17 cellular contexts compared by ENCODE assay signal in the genomic region with DNA sequence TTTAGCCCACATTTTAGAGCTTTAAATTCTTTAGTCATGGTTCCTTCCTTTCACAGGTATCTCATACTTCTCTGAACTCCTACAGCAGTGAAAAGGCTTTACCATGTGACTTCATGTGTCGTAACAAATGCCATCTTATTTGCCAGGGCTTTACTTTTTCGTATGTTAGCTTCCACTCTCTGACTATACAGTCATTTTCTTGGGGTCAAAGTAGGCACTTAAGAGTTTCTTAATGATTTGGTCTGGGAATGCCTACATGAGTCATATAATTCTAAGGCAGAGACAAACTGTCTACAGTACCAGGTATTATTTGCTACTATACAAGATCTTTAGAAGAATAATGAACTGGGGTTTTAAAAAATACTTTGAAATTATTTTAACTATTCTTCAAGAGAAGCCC. TPM values are rescaled to one million over a fixed set of nuclear protein-coding genes. Genes with fewer than 3 reads are reported as not detected.
DNase-seq lines count a peak whose midpoint lies in the region; ATAC-seq and TF ChIP-seq lines count a peak whose summit lies in the region.
"Had no signal": no experiment of that assay in that cellular context is flagged by ENCODE, and none has a peak within 500 bp of the region (broad histone marks: within the 10 kb centered on the region; RNA-seq: fewer than 3 reads in every experiment).

No MANE protein-coding gene starts in this region.

- H3K36me3 Mint-ChIP-seq in activated T-cell treated with anti-CD3 and anti-CD28 coated beads, Interleukin-2, amount 50 U/mL, for 72 hours (ENCODE audit: insufficient read depth in 2 of 2), result no peaks in the 10 kb centered on the region
- H3K36me3 Mint-ChIP-seq in CD4-positive, alpha-beta T cell (ENCODE audit: low read depth), result no peaks in the 10 kb centered on the region
- H3K36me3 Mint-ChIP-seq: IgD-negative memory B cell had no signal

- no peaks in the 10 kb centered on the region for H3K9me3 Mint-ChIP-seq in activated T-cell treated with anti-CD3 and anti-CD28 coated beads, Interleukin-2, amount 50 U/mL, for 72 hours
- H3K9me3 Mint-ChIP-seq in CD4-positive, alpha-beta T cell, result no peaks in the 10 kb centered on the region
- H3K9me3 Mint-ChIP-seq: IgD-negative memory B cell had no signal

- H3K36me3 ChIP-seq in RWPE2 (ENCODE audit: low read depth) (peaks cover 17% of the 10 kb centered on the region), skeletal muscle satellite cell (ENCODE audit: insufficient read depth, low read length) (peaks cover 20% of the 10 kb centered on the region)
- H3K36me3 ChIP-seq: thoracic aorta had no signal

- H3K4me3 ChIP-seq in RWPE2 (ENCODE audit: severe bottlenecking) (no peak overlapping the region), fibroblast of pulmonary artery (replicated peaks; ENCODE audit: low read depth, low read length) (no peak overlapping the region), skeletal muscle satellite cell (ENCODE audit: low read length) (no peak overlapping the region)
- H3K4me3 ChIP-seq: dorsolateral prefrontal cortex, thoracic aorta had no signal

- peak overlapping the region in 1 of 2 donors; percentile 27 for H3K4me3 Mint-ChIP-seq in activated T-cell treated with anti-CD3 and anti-CD28 coated beads, Interleukin-2, amount 50 U/mL, for 72 hours
- no peak overlapping the region for H3K4me3 Mint-ChIP-seq in CD4-positive, alpha-beta T cell
- H3K4me3 Mint-ChIP-seq: IgD-negative memory B cell had no signal

- ATAC-seq in activated T-cell treated with anti-CD3 and anti-CD28 coated beads, Interleukin-2, amount 50 U/mL, for 72 hours (replicated peaks in 1 of 2), result peak; percentile 72 to 80
- ATAC-seq in RWPE2 (ENCODE audit: low read depth), result peak; percentile 66; the same call in 1 of the 3 replicates
- ATAC-seq in CD4-positive, alpha-beta T cell (ENCODE audit: poor library complexity), result no peak

- H3K27me3 ChIP-seq in RWPE2 (ENCODE audit: insufficient read depth, poor library complexity, severe bottlenecking) (no peaks in the 10 kb centered on the region), skeletal muscle satellite cell (ENCODE audit: control insufficient read depth, insufficient read depth, low read length) (no peaks in the 10 kb centered on the region)
- no peaks in the 10 kb centered on the region for H3K27me3 ChIP-seq in CD4-positive, alpha-beta T cell (ENCODE audit: control insufficient read depth, insufficient read depth, low read length)
- H3K27me3 ChIP-seq: dorsolateral prefrontal cortex had no signal

- intact Hi-C loops in CD4-positive, alpha-beta T cell (cut with DNase I, micrococcal nuclease), result no loop called here

- no peak overlapping the region for H3K27ac ChIP-seq in RWPE2 (ENCODE audit: poor library complexity, severe bottlenecking)
- no peak overlapping the region for H3K27ac ChIP-seq in CD4-positive, alpha-beta T cell (ENCODE audit: low read depth, low read length)
- H3K27ac ChIP-seq: dorsolateral prefrontal cortex, thoracic aorta had no signal

- TF ChIP-seq CTCF in RWPE2 (IDR thresholded peaks at IDR 0.05; ENCODE audit: poor library complexity, severe bottlenecking) (no peak), fibroblast of pulmonary artery (IDR thresholded peaks at IDR 0.05; ENCODE audit: low read length, missing control alignments) (no peak)
- no peak for TF ChIP-seq CTCF in CD4-positive, alpha-beta T cell (IDR thresholded peaks at IDR 0.05)

- peak overlapping the region; percentile 2 for H3K4me2 ChIP-seq in skeletal muscle satellite cell (ENCODE audit: low read length)

- H3K9ac ChIP-seq in skeletal muscle satellite cell (ENCODE audit: low read depth, low read length), result no peak overlapping the region

- POLR2A ChIA-PET in CD4-positive, alpha-beta T cell (lab: Charles Lee), result no interaction called here

- H3K9me3 ChIP-seq in RWPE2 (ENCODE audit: severe bottlenecking) (no peaks in the 10 kb centered on the region), skeletal muscle satellite cell (replicated peaks; ENCODE audit: low read length) (no peaks in the 10 kb centered on the region)
- H3K9me3 ChIP-seq in CD4-positive, alpha-beta T cell (ENCODE audit: control insufficient read depth, low read length), result no peaks in the 10 kb centered on the region
- H3K9me3 ChIP-seq: thoracic aorta had no signal

- H3K4me1 Mint-ChIP-seq in activated T-cell treated with anti-CD3 and anti-CD28 coated beads, Interleukin-2, amount 50 U/mL, for 72 hours (ENCODE audit: low read depth), result peaks cover 32% of the 10 kb centered on the region
- H3K4me1 Mint-ChIP-seq in CD4-positive, alpha-beta T cell (ENCODE audit: low read depth), result no peaks in the 10 kb centered on the region
- H3K4me1 Mint-ChIP-seq: IgD-negative memory B cell had no signal

- DNase-seq in activated T-cell treated with anti-CD3 and anti-CD28 coated beads, Interleukin-2, amount 50 U/mL, for 72 hours, result no peak
- DNase-seq in activated T-cell treated with anti-CD3 and anti-CD28 coated beads for 4 hours (no peak), RWPE2 (ENCODE audit: low spot score) (no peak), fibroblast of pulmonary artery (ENCODE audit: low read depth) (peak; percentile 43), DMS53 (lab: John Stamatoyannopoulos, UW) (no peak), Ammon's horn (ENCODE audit: low spot score) (no peak)
- no peak for DNase-seq in CD4-positive, alpha-beta T cell
- DNase-seq: dorsolateral prefrontal cortex; midbrain; NCI-H1436; NCI-H510A treated with DMSO at 0.1 percent for 48 hours; occipital lobe; stimulated activated CD4-positive, alpha-beta T cell treated with anti-CD3 and anti-CD28 coated beads, Interleukin-15, amount 100 ng/mL, for 24 hours; T-helper 1 cell had no signal

- H3K27me3 Mint-ChIP-seq in activated T-cell treated with anti-CD3 and anti-CD28 coated beads, Interleukin-2, amount 50 U/mL, for 72 hours (ENCODE audit: low read depth), result no peaks in the 10 kb centered on the region
- H3K27me3 Mint-ChIP-seq in CD4-positive, alpha-beta T cell, result no peaks in the 10 kb centered on the region
- H3K27me3 Mint-ChIP-seq: IgD-negative memory B cell had no signal

- H3K27ac Mint-ChIP-seq in activated T-cell treated with anti-CD3 and anti-CD28 coated beads, Interleukin-2, amount 50 U/mL, for 72 hours, result no peak overlapping the region
- H3K27ac Mint-ChIP-seq in CD4-positive, alpha-beta T cell, result no peak overlapping the region
- H3K27ac Mint-ChIP-seq: IgD-negative memory B cell had no signal

- CTCF ChIA-PET in CD4-positive, alpha-beta T cell (lab: Charles Lee), result no interaction called here

- H3K4me1 ChIP-seq in RWPE2 (ENCODE audit: insufficient read depth, poor library complexity, severe bottlenecking), result no peaks in the 10 kb centered on the region
- H3K4me1 ChIP-seq in skeletal muscle satellite cell (ENCODE audit: control insufficient read depth, insufficient read depth, low read length), result peaks cover 8% of the 10 kb centered on the region

RNA-seq across cellular contexts. Expression of a gene that starts 15.0 kb away (rescaled TPM):
- 1 to 10 TPM; 2.0 to 2.2 TPM for total RNA-seq in activated T-cell treated with anti-CD3 and anti-CD28 coated beads, Interleukin-2, amount 50 U/mL, for 72 hours
- 32.8 and 36.0 TPM in 2 replicates for total RNA-seq in skeletal muscle satellite cell (2012; rRNA removed)
- total RNA-seq in CD4-positive, alpha-beta T cell, result under 1 TPM; 0.45 to 0.49 TPM

RNA-seq across cellular contexts. Expression of a gene that starts 35.0 kb away (rescaled TPM):
- 1 to 10 TPM; 5.5 to 5.8 TPM for total RNA-seq in activated T-cell treated with anti-CD3 and anti-CD28 coated beads, Interleukin-2, amount 50 U/mL, for 72 hours
- total RNA-seq in skeletal muscle satellite cell (2012; rRNA removed), result 18.1 and 20.0 TPM in 2 replicates
- 1 to 10 TPM; 5.4 to 5.6 TPM for total RNA-seq in CD4-positive, alpha-beta T cell
